ENCODE assay signal across 8 cellular contexts in the genomic region with DNA sequence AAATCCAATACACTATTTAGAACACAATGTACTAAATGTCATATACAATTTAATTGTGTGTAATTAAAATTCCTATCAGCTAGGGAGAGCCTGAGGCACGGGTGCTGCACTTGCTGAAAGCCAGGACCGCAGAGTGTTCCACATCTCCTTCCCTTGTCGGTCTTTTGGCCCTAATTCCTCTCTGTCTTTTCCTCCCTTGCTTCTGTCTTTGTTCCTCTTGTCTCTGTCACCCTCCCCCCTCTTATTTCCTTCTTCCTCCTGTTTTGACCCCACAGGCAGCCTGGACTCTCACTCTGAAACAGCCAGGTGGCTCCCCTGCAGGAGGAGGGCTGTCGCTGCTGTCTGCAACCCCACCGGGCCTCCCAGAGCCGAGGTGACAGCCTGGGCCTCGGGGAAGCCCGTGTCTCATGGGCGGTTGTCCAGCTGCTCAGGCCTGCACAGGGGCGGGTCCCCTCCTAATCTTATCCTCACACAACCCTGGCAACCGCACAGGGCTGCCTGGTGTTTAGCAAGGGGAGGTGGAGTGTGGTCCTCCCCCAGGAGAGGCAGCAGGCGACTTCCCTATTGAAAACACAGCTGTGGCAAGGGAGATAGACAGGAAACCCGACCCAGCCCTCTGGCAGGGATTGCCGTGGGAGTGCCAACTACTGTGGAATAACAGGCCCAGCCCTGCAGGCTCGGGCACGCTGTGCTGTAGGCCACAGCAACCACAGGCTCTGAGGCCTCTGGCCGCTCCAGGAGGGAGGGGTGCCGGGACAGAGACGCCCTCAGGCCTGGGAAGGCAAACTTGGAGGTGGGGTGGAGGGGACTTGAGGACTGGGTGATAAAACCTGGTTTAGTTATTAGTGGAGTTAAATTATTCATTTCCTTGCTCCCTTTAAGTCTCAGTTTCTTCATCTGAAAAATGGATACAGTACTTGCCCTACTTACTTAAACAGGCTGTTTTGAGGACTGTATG.
DNase-seq lines count a peak whose midpoint lies in the region; ATAC-seq and TF ChIP-seq lines count a peak whose summit lies in the region.

No MANE protein-coding gene starts in this region.

- no peaks in the 10 kb centered on the region for H3K9me3 ChIP-seq in neutrophil
- no peaks in the 10 kb centered on the region for H3K9me3 ChIP-seq in Karpas-422 (ENCODE audit: low read length)

- H3K27me3 ChIP-seq in neutrophil (peaks cover 18% of the 10 kb centered on the region), Karpas-422 (ENCODE audit: low read length) (no peaks in the 10 kb centered on the region)

- H3K4me2 ChIP-seq in Karpas-422 (ENCODE audit: low read depth, low read length, poor library complexity, severe bottlenecking), result no peak overlapping the region

- peaks cover 52% of the 10 kb centered on the region for H3K4me1 Mint-ChIP-seq in activated T-cell treated with anti-CD3 and anti-CD28 coated beads, Interleukin-2, amount 50 U/mL, for 72 hours (ENCODE audit: low read depth)

- H3K9me2 ChIP-seq in Karpas-422 (replicated peaks; ENCODE audit: insufficient read depth, low read length), result no peaks in the 10 kb centered on the region

- H3K4me3 ChIP-seq in neutrophil (ENCODE audit: low read depth in 1 of 2, low read length in 1 of 2), result no peak overlapping the region
- H3K4me3 ChIP-seq in Karpas-422 (ENCODE audit: low read length), result no peak overlapping the region

- no peak for TF ChIP-seq CTCF in neutrophil (IDR thresholded peaks at IDR 0.05)

- H3K36me3 ChIP-seq in neutrophil (no peaks in the 10 kb centered on the region), Karpas-422 (ENCODE audit: insufficient read depth, low read length) (no peaks in the 10 kb centered on the region)

- no peaks in the 10 kb centered on the region for H3K36me3 Mint-ChIP-seq in activated T-cell treated with anti-CD3 and anti-CD28 coated beads, Interleukin-2, amount 50 U/mL, for 72 hours (ENCODE audit: insufficient read depth in 2 of 2)

- no peak overlapping the region for H3K9ac ChIP-seq in Karpas-422 (ENCODE audit: low read length)

- H3K27me3 Mint-ChIP-seq in activated T-cell treated with anti-CD3 and anti-CD28 coated beads, Interleukin-2, amount 50 U/mL, for 72 hours (ENCODE audit: low read depth), result no peaks in the 10 kb centered on the region

- H3K4me3 Mint-ChIP-seq in activated T-cell treated with anti-CD3 and anti-CD28 coated beads, Interleukin-2, amount 50 U/mL, for 72 hours, result peak overlapping the region; percentile 13 to 68

- H3K27ac ChIP-seq in neutrophil, result peak overlapping the region; percentile 35
- H3K27ac ChIP-seq in Karpas-422 (ENCODE audit: low read length), result no peak overlapping the region

- no peaks in the 10 kb centered on the region for H3K79me2 ChIP-seq in Karpas-422 (ENCODE audit: low read length)

- peak; percentile 90 for ATAC-seq in GM19395 (IDR thresholded peaks at IDR 0.05; ENCODE audit: unreplicated experiment)
- ATAC-seq in HG03378 (IDR thresholded peaks at IDR 0.05; ENCODE audit: unreplicated experiment), result peak; percentile 85
- peak; percentile 54 to 61 for ATAC-seq in activated T-cell treated with anti-CD3 and anti-CD28 coated beads, Interleukin-2, amount 50 U/mL, for 72 hours (replicated peaks in 1 of 2)

- H3K4me1 ChIP-seq in neutrophil (ENCODE audit: control insufficient read depth in 1 of 2, insufficient read depth in 1 of 2, low read depth in 1 of 2, low read length in 1 of 2) (peaks cover 9 to 17% of the 10 kb centered on the region in 2 experiments), Karpas-422 (ENCODE audit: low read length) (no peaks in the 10 kb centered on the region)

- DNase-seq in DMS79 treated with DMSO at 0.1 percent for 48 hours (lab: John Stamatoyannopoulos, UW) (peak; percentile 29), NCI-H345 treated with DMSO at 0.1 percent for 48 hours (lab: John Stamatoyannopoulos, UW; ENCODE audit: unreplicated experiment) (peak; percentile 81), globus pallidus (ENCODE audit: low spot score) (peak; percentile 67), Karpas-422 (no peak)
- peak; percentile 29 to 42 for DNase-seq in activated T-cell treated with anti-CD3 and anti-CD28 coated beads, Interleukin-2, amount 50 U/mL, for 72 hours

- no peak overlapping the region for H3K27ac Mint-ChIP-seq in activated T-cell treated with anti-CD3 and anti-CD28 coated beads, Interleukin-2, amount 50 U/mL, for 72 hours

- H2AFZ ChIP-seq in Karpas-422 (ENCODE audit: low read length), result no peak overlapping the region

- no peaks in the 10 kb centered on the region for H3K9me3 Mint-ChIP-seq in activated T-cell treated with anti-CD3 and anti-CD28 coated beads, Interleukin-2, amount 50 U/mL, for 72 hours

- H4K20me1 ChIP-seq in Karpas-422 (ENCODE audit: insufficient read depth, low read depth, low read length), result no peaks in the 10 kb centered on the region
